1 cellular context compared by ENCODE assay signal in genomic region chr2:179239194-179239593, GRCh38.
TF ChIP-seq lines count a peak whose summit lies in the region.

No MANE protein-coding gene starts in this region.

TF ChIP-seq in HepG2, 621 proteins besides CTCF, POLR2A, EP300 and RAD21 (continued from another document and continues in another):
- no peak for TF ChIP-seq ZXDC (CRISPR knock-in tag; IDR thresholded peaks at IDR 0.05)
- no peak for TF ChIP-seq GMEB1 (CRISPR knock-in tag; IDR thresholded peaks at IDR 0.05; ENCODE audit: borderline replicate concordance)
- no peak for TF ChIP-seq SNAPC5 (CRISPR knock-in tag; IDR thresholded peaks at IDR 0.05; ENCODE audit: borderline replicate concordance)
- no peak for TF ChIP-seq TSC22D2 (CRISPR knock-in tag; IDR thresholded peaks at IDR 0.05; ENCODE audit: borderline replicate concordance)
- no peak for TF ChIP-seq NR2F1 (CRISPR knock-in tag; IDR thresholded peaks at IDR 0.05)
- no peak for TF ChIP-seq DNMT3B (CRISPR knock-in tag; conservative IDR thresholded peaks at IDR 0.05)
- TF ChIP-seq ZNF713 (CRISPR knock-in tag; IDR thresholded peaks at IDR 0.05) = no peak
- no peak for TF ChIP-seq ZNF800 (CRISPR knock-in tag; IDR thresholded peaks at IDR 0.05)
- no peak for TF ChIP-seq ZNF549 (CRISPR knock-in tag; IDR thresholded peaks at IDR 0.05)
- no peak for TF ChIP-seq HDAC6 (IDR thresholded peaks at IDR 0.05; ENCODE audit: low read depth, low read length)
- no peak for TF ChIP-seq FOXP1 (IDR thresholded peaks at IDR 0.05)
- peak; percentile 43 for TF ChIP-seq FOXP1 (CRISPR knock-in tag; IDR thresholded peaks at IDR 0.05)
- no peak for TF ChIP-seq ZNF629 (CRISPR knock-in tag; conservative IDR thresholded peaks at IDR 0.05)
- no peak for TF ChIP-seq SALL1 (CRISPR knock-in tag; IDR thresholded peaks at IDR 0.05)
- peak; percentile 92; the same call in 1 of the 2 replicates for TF ChIP-seq HOMEZ (CRISPR knock-in tag; IDR thresholded peaks at IDR 0.05; ENCODE audit: low read depth)
- TF ChIP-seq ZNF704 (CRISPR knock-in tag; IDR thresholded peaks at IDR 0.05; ENCODE audit: borderline replicate concordance) = no peak
- no peak for TF ChIP-seq FOXC1 (CRISPR knock-in tag; IDR thresholded peaks at IDR 0.05; ENCODE audit: borderline replicate concordance)
- TF ChIP-seq AKNA (CRISPR knock-in tag; IDR thresholded peaks at IDR 0.05; ENCODE audit: borderline replicate concordance) = no peak
- no peak for TF ChIP-seq ZNF207 (IDR thresholded peaks at IDR 0.05; ENCODE audit: borderline replicate concordance)
- peak; percentile 77 for TF ChIP-seq ISL2 (CRISPR knock-in tag; IDR thresholded peaks at IDR 0.05)
- TF ChIP-seq KAT7 (CRISPR knock-in tag; IDR thresholded peaks at IDR 0.05; ENCODE audit: borderline replicate concordance) = no peak
- TF ChIP-seq ZNF598 (CRISPR knock-in tag; IDR thresholded peaks at IDR 0.05; ENCODE audit: borderline replicate concordance) = no peak
- TF ChIP-seq JDP2 (CRISPR knock-in tag; IDR thresholded peaks at IDR 0.05; ENCODE audit: borderline replicate concordance) = no peak
- no peak for TF ChIP-seq KDM3A (CRISPR knock-in tag; IDR thresholded peaks at IDR 0.05; ENCODE audit: low read depth)
- no peak for TF ChIP-seq TCF12 (IDR thresholded peaks at IDR 0.05)
- no peak for TF ChIP-seq TCF12 (CRISPR knock-in tag; IDR thresholded peaks at IDR 0.05)
- TF ChIP-seq ZNF709 (CRISPR knock-in tag; IDR thresholded peaks at IDR 0.05) = no peak
- no peak for TF ChIP-seq ZC3H13 (CRISPR knock-in tag; IDR thresholded peaks at IDR 0.05)
- TF ChIP-seq STAG1 (CRISPR knock-in tag; IDR thresholded peaks at IDR 0.05) = no peak
- no peak for TF ChIP-seq ZNF225 (CRISPR knock-in tag; IDR thresholded peaks at IDR 0.05)
- no peak for TF ChIP-seq CSRNP2 (CRISPR knock-in tag; conservative IDR thresholded peaks at IDR 0.05; ENCODE audit: low read depth)
- peak; percentile 98 for TF ChIP-seq ELF3 (CRISPR knock-in tag; IDR thresholded peaks at IDR 0.05)
- TF ChIP-seq GATA4 (IDR thresholded peaks at IDR 0.05; ENCODE audit: borderline replicate concordance, low read depth) = peak; percentile 34; the same call in 1 of the 2 replicates
- TF ChIP-seq TEF (CRISPR knock-in tag; IDR thresholded peaks at IDR 0.05) = no peak
- TF ChIP-seq ZNF749 (CRISPR knock-in tag; IDR thresholded peaks at IDR 0.05; ENCODE audit: borderline replicate concordance) = no peak
- TF ChIP-seq ZNF367 (CRISPR knock-in tag; IDR thresholded peaks at IDR 0.05; ENCODE audit: borderline replicate concordance) = no peak
- TF ChIP-seq ZNF430 (CRISPR knock-in tag; IDR thresholded peaks at IDR 0.05) = no peak
- TF ChIP-seq ZBTB37 (CRISPR knock-in tag; IDR thresholded peaks at IDR 0.05) = no peak
- TF ChIP-seq RFX1 (IDR thresholded peaks at IDR 0.05) = no peak
- TF ChIP-seq ZNF260 (CRISPR knock-in tag; IDR thresholded peaks at IDR 0.05; ENCODE audit: borderline replicate concordance, low read depth) = no peak
- TF ChIP-seq AGO1 (IDR thresholded peaks at IDR 0.05; ENCODE audit: low read depth, low read length, poor library complexity, severe bottlenecking) = no peak
- peak; percentile 34; the same call in 1 of the 2 replicates for TF ChIP-seq BCL6 (CRISPR knock-in tag; IDR thresholded peaks at IDR 0.05)
- no peak for TF ChIP-seq RFXAP (CRISPR knock-in tag; IDR thresholded peaks at IDR 0.05; ENCODE audit: borderline replicate concordance)
- TF ChIP-seq ATF6 (CRISPR knock-in tag; conservative IDR thresholded peaks at IDR 0.05) = no peak
